16 cellular contexts compared by ENCODE assay signal in genomic region chr1:245262876-245263625, GRCh38.
"Had no signal": no experiment of that assay in that cellular context is flagged by ENCODE, and none has a peak within 500 bp of the region (broad histone marks: within the 10 kb centered on the region; RNA-seq: fewer than 3 reads in every experiment).

No MANE protein-coding gene starts in this region.

- H3K27ac Mint-ChIP-seq: activated naive CD4-positive, alpha-beta T cell treated with anti-CD3 and anti-CD28 coated beads, Interleukin-2, amount 50 U/mL, for 72 hours; activated T-cell treated with anti-CD3 and anti-CD28 coated beads, Interleukin-2, amount 50 U/mL, for 24 hours had no signal

- H3K27ac ChIP-seq: body of pancreas, dorsolateral prefrontal cortex, esophagus squamous epithelium, foreskin keratinocyte, pancreas, tibial nerve, vagina had no signal

- H3K9me3 ChIP-seq: body of pancreas, esophagus squamous epithelium, pancreas, vagina had no signal

- ATAC-seq: activated naive CD4-positive, alpha-beta T cell treated with anti-CD3 and anti-CD28 coated beads, Interleukin-2, amount 50 U/mL, for 72 hours; body of pancreas; foreskin keratinocyte; left ventricle myocardium superior; pancreas had no signal

- H3K4me3 ChIP-seq: body of pancreas, dorsolateral prefrontal cortex, esophagus squamous epithelium, pancreas, skin epidermis, tibial nerve, vagina had no signal

- H3K4me1 ChIP-seq: foreskin keratinocyte, tibial nerve, vagina had no signal

- H3K36me3 Mint-ChIP-seq: activated naive CD4-positive, alpha-beta T cell treated with anti-CD3 and anti-CD28 coated beads, Interleukin-2, amount 50 U/mL, for 72 hours had no signal

- H3K4me3 Mint-ChIP-seq: activated T-cell treated with anti-CD3 and anti-CD28 coated beads, Interleukin-2, amount 50 U/mL, for 24 hours had no signal

- H3K9me3 Mint-ChIP-seq: activated naive CD4-positive, alpha-beta T cell treated with anti-CD3 and anti-CD28 coated beads, Interleukin-2, amount 50 U/mL, for 72 hours; activated T-cell treated with anti-CD3 and anti-CD28 coated beads, Interleukin-2, amount 50 U/mL, for 24 hours had no signal

- H3K27me3 ChIP-seq: esophagus squamous epithelium, foreskin keratinocyte, tibial nerve, vagina had no signal

- DNase-seq: activated CD4-positive, alpha-beta T cell treated with anti-CD3 and anti-CD28 coated beads, Interleukin-2, amount 50 U/mL, for 4 hours; activated effector memory CD4-positive, alpha-beta T cell treated with anti-CD3 and anti-CD28 coated beads, Interleukin-2, amount 50 U/mL, for 16 hours; activated T-cell treated with anti-CD3 and anti-CD28 coated beads, Interleukin-2, amount 50 U/mL, for 24 hours; amniotic stem cell; body of pancreas; dorsolateral prefrontal cortex; esophagus squamous epithelium; foreskin keratinocyte; islet precursor cell; left ventricle myocardium superior; mesendoderm; pancreas had no signal

- H3K36me3 ChIP-seq: esophagus squamous epithelium, pancreas, tibial nerve, vagina had no signal
